ENCODE assay signal across 8 cellular contexts in genomic region chr11:64233913-64234839, GRCh38. TPM values are rescaled to one million over a fixed set of nuclear protein-coding genes. Genes with fewer than 3 reads are reported as not detected.
DNase-seq lines count a peak whose midpoint lies in the region; ATAC-seq and TF ChIP-seq lines count a peak whose summit lies in the region.

Gene VEGFB, plus strand, starts transcription at chr11:64234584. Its CDS starts 250 bp downstream, at chr11:64234834.

- H3K27me3 ChIP-seq in BJ (ENCODE audit: control insufficient read depth, insufficient read depth, low read length) (no peaks in the 10 kb centered on the region), lung (ENCODE audit: control insufficient read depth, insufficient read depth) (no peaks in the 10 kb centered on the region)

- peaks cover 6% of the 10 kb centered on the region for H3K36me3 Mint-ChIP-seq in activated CD4-positive, alpha-beta memory T cell treated with anti-CD3 and anti-CD28 coated beads for 36 hours

- peak within 1 kb of the TSS; percentile 56 for H3K4me3 ChIP-seq in BJ (ENCODE audit: low read depth, low read length)
- H3K4me3 ChIP-seq in lung: peak within 1 kb of the TSS; percentile 69

- H3K9me3 Mint-ChIP-seq in activated CD4-positive, alpha-beta memory T cell treated with anti-CD3 and anti-CD28 coated beads for 36 hours: no peaks in the 10 kb centered on the region

- H3K27ac ChIP-seq in lung (ENCODE audit: low read depth in 1 of 2, low read length in 1 of 2): peak within 1 kb of the TSS; percentile 68 to 86

- intact Hi-C loops in activated CD4-positive, alpha-beta memory T cell treated with anti-CD3 and anti-CD28 coated beads for 36 hours (cut with micrococcal nuclease): no loop called here

- peaks cover 29% of the 10 kb centered on the region for H3K4me1 Mint-ChIP-seq in activated CD4-positive, alpha-beta memory T cell treated with anti-CD3 and anti-CD28 coated beads for 36 hours (ENCODE audit: low read depth)

- peaks cover 0 to 21% of the 10 kb centered on the region in 2 donors for H3K4me1 ChIP-seq in lung (ENCODE audit: control insufficient read depth in 2 of 2, insufficient read depth in 2 of 2, low read length in 2 of 2)

- H3K36me3 ChIP-seq in BJ (ENCODE audit: control insufficient read depth, insufficient read depth, low read length): peaks cover 4% of the 10 kb centered on the region
- peaks cover 0 to 13% of the 10 kb centered on the region in 2 donors for H3K36me3 ChIP-seq in lung (ENCODE audit: control insufficient read depth in 2 of 2, insufficient read depth in 2 of 2, low read length in 2 of 2)

- no peaks in the 10 kb centered on the region for H3K9me3 ChIP-seq in lung (ENCODE audit: control insufficient read depth in 2 of 2, insufficient read depth in 1 of 2, low read length in 1 of 2)

- POLR2A ChIA-PET in BJ (lab: Charles Lee): no interaction called here
- POLR2A ChIA-PET in activated CD4-positive, alpha-beta memory T cell treated with anti-CD3 and anti-CD28 coated beads for 36 hours (lab: Charles Lee): interaction anchor here (0.5 kb wide), 1 partner anchor 13 kb away, joined by 3 read pairs; the partner anchor contains the start of gene PPP1R14B

- ATAC-seq in GM19463 (IDR thresholded peaks at IDR 0.05; ENCODE audit: unreplicated experiment): peak; percentile 48
- peak; percentile 73 for ATAC-seq in lung (ENCODE audit: insufficient read depth, low FRiP score)

- WGBS in lung, 2 donors: 2 to 15% methylated on average over 37 to 107 of the region's 107 CpGs

- no peaks in the 10 kb centered on the region for H3K27me3 Mint-ChIP-seq in activated CD4-positive, alpha-beta memory T cell treated with anti-CD3 and anti-CD28 coated beads for 36 hours

- CTCF ChIA-PET in BJ (lab: Yijun Ruan, JAX): interaction anchor here (1.0 to 3.0 kb wide), 2 partner anchors 17 to 70 kb away, joined by 3 to 15 read pairs; partner anchors contain the start of gene PLCB3
- CTCF ChIA-PET in activated CD4-positive, alpha-beta memory T cell treated with anti-CD3 and anti-CD28 coated beads for 36 hours (lab: Charles Lee): interaction anchor here (0.7 to 3.4 kb wide), 5 partner anchors 8 to 66 kb away, joined by 3 to 14 read pairs (median 3); partner anchors contain the start of genes CATSPERZ, NUDT22 and TRPT1

- H3K4me3 Mint-ChIP-seq in activated CD4-positive, alpha-beta memory T cell treated with anti-CD3 and anti-CD28 coated beads for 36 hours: peak within 1 kb of the TSS; percentile 83

- H3K27ac Mint-ChIP-seq in activated CD4-positive, alpha-beta memory T cell treated with anti-CD3 and anti-CD28 coated beads for 36 hours: peak within 1 kb of the TSS; percentile 35

- TF ChIP-seq CTCF in BJ (IDR thresholded peaks at IDR 0.05; ENCODE audit: insufficient read depth, low read depth, low read length) (no peak), lung (IDR thresholded peaks at IDR 0.05; ENCODE audit: control extremely low read depth, extremely low read depth) (no peak)

- DNase-seq in BJ (ENCODE audit: low read depth): no peak
- DNase-seq in NCI-H146 treated with DMSO at 0.1 percent for 48 hours (lab: John Stamatoyannopoulos, UW; ENCODE audit: unreplicated experiment): peak; percentile 46
- DNase-seq in activated CD4-positive, alpha-beta memory T cell treated with anti-CD3 and anti-CD28 coated beads for 36 hours: peak; percentile 74
- DNase-seq in effector CD8-positive, alpha-beta T cell (lab: John Stamatoyannopoulos, UW): peak; percentile 67
- peak; percentile 72 for DNase-seq in lung (ENCODE audit: low spot score)
- DNase-seq in stimulated activated CD8-positive, alpha-beta memory T cell treated with anti-CD3 and anti-CD28 coated beads, Interleukin-15, amount 100 ng/mL, for 24 hours (ENCODE audit: low read depth): peak; percentile 42
- DNase-seq in OCI-M2 (lab: John Stamatoyannopoulos, UW; ENCODE audit: unreplicated experiment): no peak

RNA-seq across cellular contexts. Expression of gene VEGFB, which starts in this region (rescaled TPM):
- polyA plus RNA-seq in BJ (2011; rRNA removed) (10.2 and 13.2 TPM in 2 replicates), lung (100 to 1,000 TPM in 1 of 2 donors, 10 to 100 TPM in 1; 43.7 to 115 TPM)
- 4.9 and 10.0 TPM in 2 replicates for polyA minus RNA-seq in BJ (2011; rRNA and poly(A)+ RNA removed)
- 10 to 100 TPM; 78.9 to 82.1 TPM for total RNA-seq in activated CD4-positive, alpha-beta memory T cell treated with anti-CD3 and anti-CD28 coated beads for 36 hours
- 100 to 1,000 TPM in 1 of 2 donors, 10 to 100 TPM in 1; 37.8 to 124 TPM for total RNA-seq in lung

Comparison
In these comparisons a context has a peak if more than half of its experiments do, and no peak if none do; other contexts are left out.
1. DNase-seq: peak in NCI-H146 treated with DMSO at 0.1 percent for 48 hours (single experiment), activated CD4-positive, alpha-beta memory T cell treated with anti-CD3 and anti-CD28 coated beads for 36 hours (single experiment), effector CD8-positive, alpha-beta T cell (single experiment), lung (single experiment) and stimulated activated CD8-positive, alpha-beta memory T cell treated with anti-CD3 and anti-CD28 coated beads, Interleukin-15, amount 100 ng/mL, for 24 hours (single experiment); none in BJ (single experiment) and OCI-M2 (single experiment).